8 cellular contexts compared by ENCODE assay signal in genomic region chr13:108215428-108215827, GRCh38. TPM values are rescaled to one million over a fixed set of nuclear protein-coding genes. Genes with fewer than 3 reads are reported as not detected.
DNase-seq lines count a peak whose midpoint lies in the region; ATAC-seq and TF ChIP-seq lines count a peak whose summit lies in the region.

Gene LIG4, minus strand, starts transcription at chr13:108215536. Its CDS starts 4,268 bp downstream, at chr13:108211268.

- no peaks in the 10 kb centered on the region for H3K27me3 Mint-ChIP-seq in endothelial cell (ENCODE audit: unreplicated experiment)
- H3K27me3 Mint-ChIP-seq in mesothelial cell of epicardium (ENCODE audit: low read depth) = no peaks in the 10 kb centered on the region

- H3K9me3 ChIP-seq in HUES48 (ENCODE audit: control insufficient read depth, insufficient read depth, low read length) = no peaks in the 10 kb centered on the region
- H3K9me3 ChIP-seq in NT2/D1 (ENCODE audit: insufficient read depth, low read length) = no peaks in the 10 kb centered on the region

- peak within 1 kb of the TSS; percentile 59 for H3K27ac ChIP-seq in HUES48 (ENCODE audit: low read depth, low read length)

- H3K9ac ChIP-seq in HUES48 (ENCODE audit: low read depth, low read length) (0 out of 2 replicates have a peak within 1 kb of the TSS, but pooled peaks have one; percentile 6), NT2/D1 (ENCODE audit: insufficient read length, low read depth) (peak within 1 kb of the TSS; percentile 68)

- peaks cover 19% of the 10 kb centered on the region for H3K4me1 Mint-ChIP-seq in endothelial cell (ENCODE audit: unreplicated experiment)
- H3K4me1 Mint-ChIP-seq in mesothelial cell of epicardium = peaks cover 29% of the 10 kb centered on the region

- H3K27me3 ChIP-seq in HUES48 (ENCODE audit: control insufficient read depth, insufficient read depth, low read length) = no peaks in the 10 kb centered on the region
- H3K27me3 ChIP-seq in NT2/D1 (ENCODE audit: insufficient read depth, insufficient read length) = no peaks in the 10 kb centered on the region

- H3K27ac Mint-ChIP-seq in endothelial cell (ENCODE audit: unreplicated experiment) (peak within 1 kb of the TSS; percentile 61), mesothelial cell of epicardium (peak within 1 kb of the TSS; percentile 84)

- H3K9me3 Mint-ChIP-seq in endothelial cell (ENCODE audit: unreplicated experiment) (no peaks in the 10 kb centered on the region), mesothelial cell of epicardium (no peaks in the 10 kb centered on the region)

- H3K4me1 ChIP-seq in HUES48 (ENCODE audit: control insufficient read depth, insufficient read depth, low read length) (peaks cover 10% of the 10 kb centered on the region; the same call in 1 of the 2 replicates), NT2/D1 (ENCODE audit: insufficient read depth, insufficient read length) (no peaks in the 10 kb centered on the region)

- DNase-seq in Caki2 (ENCODE audit: low read depth) (peak; percentile 69), NT2/D1 (ENCODE audit: low read depth, low spot score) (peak; percentile 87), endothelial cell (ENCODE audit: low spot score) (peak; percentile 95), mesothelial cell of epicardium (ENCODE audit: low spot score in 2 of 2, unreplicated experiment in 2 of 2) (peak; percentile 88 to 92)
- peak; percentile 80 for DNase-seq in activated CD8-positive, alpha-beta memory T cell treated with anti-CD3 and anti-CD28 coated beads, Interleukin-2, amount 50 U/mL, for 24 hours (ENCODE audit: extremely low read depth)
- peak; percentile 88 for DNase-seq in stimulated activated CD8-positive, alpha-beta memory T cell treated with anti-CD3 and anti-CD28 coated beads, Interleukin-15, amount 100 ng/mL, for 4 hours (ENCODE audit: low read depth in 2 of 2)

- H3K4me3 Mint-ChIP-seq in endothelial cell (ENCODE audit: unreplicated experiment) (peak within 1 kb of the TSS; percentile 88), mesothelial cell of epicardium (peak within 1 kb of the TSS; percentile 72)

- TF ChIP-seq CTCF in endothelial cell (IDR thresholded peaks at IDR 0.05; ENCODE audit: unreplicated experiment) (no peak), mesothelial cell of epicardium (IDR thresholded peaks at IDR 0.05; ENCODE audit: unreplicated experiment) (no peak)

- H3K36me3 Mint-ChIP-seq in endothelial cell (ENCODE audit: low read depth, unreplicated experiment) (no peaks in the 10 kb centered on the region), mesothelial cell of epicardium (peaks cover 5% of the 10 kb centered on the region)

- peak within 1 kb of the TSS; percentile 75 for H3K4me3 ChIP-seq in HUES48 (ENCODE audit: low read depth, low read length)
- H3K4me3 ChIP-seq in NT2/D1 (ENCODE audit: insufficient read length, low read depth) = peak within 1 kb of the TSS; percentile 51

- ATAC-seq in GM21390 (IDR thresholded peaks at IDR 0.05; ENCODE audit: unreplicated experiment) = peak; percentile 59

- H3K36me3 ChIP-seq in HUES48 (ENCODE audit: control insufficient read depth, insufficient read depth, low read length) = peaks cover 4% of the 10 kb centered on the region
- H3K36me3 ChIP-seq in NT2/D1 (ENCODE audit: insufficient read depth, insufficient read length, low read length) = peaks cover under 1% of the 10 kb centered on the region

- in situ Hi-C loops in Caki2 (cut with HindIII; ENCODE audit: low pct_unique_long_range_greater_than_20kb, low sequenced_read_pairs) = no loop called here

RNA-seq across cellular contexts. Expression of gene LIG4, which starts in this region (rescaled TPM):
- 0.75 and 2.6 TPM in 2 replicates for total RNA-seq in Caki2 (2014; rRNA removed; shearing (Covaris generic); ENCODE audit: low replicate concordance)
- total RNA-seq in endothelial cell (ENCODE audit: unreplicated experiment) (12.5 TPM), mesothelial cell of epicardium (7.0 to 7.2 TPM (median 7.2 TPM) in 3 replicates)

Comparison
In these comparisons a context has a peak if more than half of its experiments do, and no peak if none do; other contexts are left out.
1. Peak in every context shown above with its lines: DNase-seq, ATAC-seq, H3K4me3 ChIP-seq and H3K27ac ChIP-seq.